ENCODE assay signal across 19 cellular contexts in the genomic region with DNA sequence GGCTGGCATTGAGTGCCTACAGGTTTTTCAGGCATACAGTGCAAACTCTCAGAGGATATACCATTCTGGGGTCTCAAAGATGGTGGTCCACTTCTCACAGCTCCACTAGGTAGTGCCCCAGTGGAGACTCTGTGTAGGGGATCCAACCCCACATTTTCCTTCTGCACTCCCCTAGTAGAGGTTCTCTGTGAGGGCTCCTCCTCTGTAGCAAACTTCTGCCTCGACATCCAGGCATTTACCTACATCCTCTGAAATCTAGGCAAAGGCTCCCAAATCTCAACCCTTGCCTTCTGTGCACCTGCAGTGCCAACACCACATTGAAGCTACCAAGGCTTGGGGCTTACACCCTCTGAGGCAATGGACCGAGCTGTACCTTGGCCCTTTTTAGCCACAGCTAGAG.
DNase-seq lines count a peak whose midpoint lies in the region; ATAC-seq and TF ChIP-seq lines count a peak whose summit lies in the region.
"Had no signal": no experiment of that assay in that cellular context is flagged by ENCODE, and none has a peak within 500 bp of the region (broad histone marks: within the 10 kb centered on the region; RNA-seq: fewer than 3 reads in every experiment).

No MANE protein-coding gene starts in this region.

- H3K27ac ChIP-seq in OCI-LY7 (ENCODE audit: low read depth, low read length, poor library complexity, severe bottlenecking): no peak overlapping the region
- H3K27ac ChIP-seq in neuronal stem cell (replicated peaks; ENCODE audit: low read length): no peak overlapping the region
- H3K27ac ChIP-seq: SK-N-MC had no signal

- H3K4me2 ChIP-seq in OCI-LY7 (ENCODE audit: low read length) (no peak overlapping the region), neuronal stem cell (ENCODE audit: insufficient read depth, low read length, poor library complexity, severe bottlenecking) (no peak overlapping the region)

- CTCF ChIA-PET in OCI-LY7 (lab: Charles Lee; ENCODE audit: unreplicated experiment): no interaction called here

- H3K27me3 ChIP-seq in neuronal stem cell (ENCODE audit: control insufficient read depth in 3 of 3, insufficient read depth in 3 of 3, low read depth in 1 of 3, low read length in 3 of 3): peaks cover 0 to 2% (median 0%) of the 10 kb centered on the region in 3 experiments

- H3K36me3 ChIP-seq in OCI-LY7 (ENCODE audit: insufficient read depth, low read length) (0 out of 2 replicates have a peak, but pooled peaks cover 4% of the 10 kb centered on the region), neuronal stem cell (replicated peaks in 1 of 2; ENCODE audit: control insufficient read depth in 2 of 2, insufficient read depth in 2 of 2, low read length in 2 of 2) (peaks cover 0 to 8% of the 10 kb centered on the region in 2 donors)

- no peaks in the 10 kb centered on the region for H3K79me2 ChIP-seq in OCI-LY7 (ENCODE audit: insufficient read depth, low read depth, low read length)

- no peak overlapping the region for H4K8ac ChIP-seq in neuronal stem cell (ENCODE audit: low read depth, low read length)

- no peak overlapping the region for H4K91ac ChIP-seq in neuronal stem cell (ENCODE audit: low read depth, low read length, poor library complexity)

- peak; percentile 17 for DNase-seq in NCI-H2171 (lab: John Stamatoyannopoulos, UW)
- no peak for DNase-seq in NCI-H2171 treated with DMSO at 0.1 percent for 48 hours (lab: John Stamatoyannopoulos, UW)
- peak; percentile 2 for DNase-seq in ELF-1 (ENCODE audit: low read depth, low spot score)
- DNase-seq in OCI-LY7 (ENCODE audit: low spot score): peak; percentile 14
- no peak for DNase-seq in neuronal stem cell (ENCODE audit: low spot score)
- no peak for DNase-seq in C1 segment of cervical spinal cord (lab: John Stamatoyannopoulos, UW)
- DNase-seq: 8988T, DMS 273 treated with DMSO at 0.1 percent for 48 hours, GDM1, NCI-H1105, NCI-H146, NCI-H2029, NCI-H524 treated with DMSO at 0.1 percent for 48 hours, NCI-H82, SHP77, SW 1271, T-helper 17 cell had no signal

- no TSS peak for BruUV-seq in OCI-LY7 (replicated peaks; lab: Mats Ljungman, UMichigan)

- H3K14ac ChIP-seq in neuronal stem cell (ENCODE audit: low read length): peak overlapping the region; percentile 56

- H3K9me3 ChIP-seq in OCI-LY7 (ENCODE audit: low read length): peaks cover 22% of the 10 kb centered on the region
- H3K9me3 ChIP-seq in neuronal stem cell (replicated peaks in 1 of 2; ENCODE audit: control insufficient read depth in 2 of 2, insufficient read depth in 1 of 2, low read depth in 1 of 2, low read length in 2 of 2): peaks cover 18 to 34% of the 10 kb centered on the region in 2 donors

- H4K20me1 ChIP-seq in OCI-LY7 (ENCODE audit: insufficient read depth, low read length): no peaks in the 10 kb centered on the region

- peak overlapping the region; percentile 22 for H2BK12ac ChIP-seq in neuronal stem cell (ENCODE audit: low read length)

- POLR2A ChIA-PET in OCI-LY7 (lab: Charles Lee): no interaction called here

- no peak overlapping the region for H3K4ac ChIP-seq in neuronal stem cell (ENCODE audit: low read length)

- no peak overlapping the region for H2AK5ac ChIP-seq in neuronal stem cell (ENCODE audit: low read depth, low read length)

- intact Hi-C loops in OCI-LY7 (cut with micrococcal nuclease; ENCODE audit: unreplicated experiment): no loop called here

- H3K79me1 ChIP-seq in neuronal stem cell (ENCODE audit: low read depth, low read length): peaks cover 2% of the 10 kb centered on the region

- H3K9me2 ChIP-seq in OCI-LY7 (ENCODE audit: insufficient read depth, low read length): no peaks in the 10 kb centered on the region

- H3K9ac ChIP-seq in neuronal stem cell (ENCODE audit: low read depth, low read length, poor library complexity): no peak overlapping the region

- H3K4me3 ChIP-seq in OCI-LY7 (ENCODE audit: low read depth, low read length, poor library complexity, severe bottlenecking) (no peak overlapping the region), neuronal stem cell (ENCODE audit: low read length in 2 of 2) (no peak overlapping the region)
- H3K4me3 ChIP-seq: SK-N-MC had no signal

- H2BK120ac ChIP-seq in neuronal stem cell (ENCODE audit: low read depth, low read length): no peak overlapping the region

- H3K23ac ChIP-seq in neuronal stem cell (ENCODE audit: low read depth, low read length, poor library complexity): no peak overlapping the region

- H2BK15ac ChIP-seq in neuronal stem cell (ENCODE audit: low read length): no peak overlapping the region

- H3K4me1 ChIP-seq in OCI-LY7 (ENCODE audit: insufficient read depth, low read length, poor library complexity, severe bottlenecking) (no peaks in the 10 kb centered on the region), neuronal stem cell (ENCODE audit: control insufficient read depth in 2 of 2, insufficient read depth in 1 of 2, low read depth in 1 of 2, low read length in 2 of 2) (no peaks in the 10 kb centered on the region)

- ATAC-seq in GM18858 (IDR thresholded peaks at IDR 0.05; ENCODE audit: unreplicated experiment): no peak
- ATAC-seq: T-helper 17 cell had no signal

- no peak overlapping the region for H2AFZ ChIP-seq in OCI-LY7 (ENCODE audit: low read length)
- no peak overlapping the region for H2AFZ ChIP-seq in neuronal stem cell (ENCODE audit: low read length)

- no CpG with 5 or more reads among the region's 2 CpGs for WGBS in neuronal stem cell (ENCODE audit: extremely low coverage in 2 of 2, insufficient read length in 2 of 2, insufficient replicate concordance in 1 of 2), 2 donors

- no peak overlapping the region for H2BK5ac ChIP-seq in neuronal stem cell (ENCODE audit: low read length)

- H3K18ac ChIP-seq in neuronal stem cell (ENCODE audit: low read length): no peak overlapping the region

- TF ChIP-seq CTCF in OCI-LY7 (conservative IDR thresholded peaks at IDR 0.05; ENCODE audit: low read length): no peak

Comparison
In these comparisons a context has a peak if more than half of its experiments do, and no peak if none do; other contexts are left out.
1. DNase-seq: peak in NCI-H2171 (single experiment), ELF-1 (single experiment) and OCI-LY7 (single experiment); none in NCI-H2171 treated with DMSO at 0.1 percent for 48 hours (single experiment), neuronal stem cell (single experiment) and C1 segment of cervical spinal cord (0 of 14).